In genomic region chr5:120151825-120152224, GRCh38 we compare ENCODE assay signal across 1 cellular context.
TF ChIP-seq lines count a peak whose summit lies in the region.

No MANE protein-coding gene starts in this region.

TF ChIP-seq in K562, 482 proteins besides CTCF, POLR2A, EP300 and RAD21 (continued from another document):
- no peak for TF ChIP-seq TSHZ1 (CRISPR knock-in tag; IDR thresholded peaks at IDR 0.05)
- 0 out of 2 replicates have a peak, but pooled peaks have one; percentile 5 for TF ChIP-seq CBFA2T3 (IDR thresholded peaks at IDR 0.05)
- TF ChIP-seq FOXA1 (IDR thresholded peaks at IDR 0.05; ENCODE audit: borderline replicate concordance): no peak
- no peak for TF ChIP-seq ZFP91 (CRISPR knock-in tag; IDR thresholded peaks at IDR 0.05)
- TF ChIP-seq CREB3 (tag; conservative IDR thresholded peaks at IDR 0.05; ENCODE audit: low read depth): no peak
- TF ChIP-seq THRAP3 (IDR thresholded peaks at IDR 0.05; ENCODE audit: borderline replicate concordance): no peak
- no peak for TF ChIP-seq NFIC (IDR thresholded peaks at IDR 0.05)
- no peak for TF ChIP-seq SRSF9 (IDR thresholded peaks at IDR 0.05; ENCODE audit: borderline replicate concordance, low read depth, low read length)
